19 cellular contexts compared by ENCODE assay signal in genomic region chr7:102024769-102025391, GRCh38.
DNase-seq lines count a peak whose midpoint lies in the region; ATAC-seq and TF ChIP-seq lines count a peak whose summit lies in the region.
"Had no signal": no experiment of that assay in that cellular context is flagged by ENCODE, and none has a peak within 500 bp of the region (broad histone marks: within the 10 kb centered on the region; RNA-seq: fewer than 3 reads in every experiment).

No MANE protein-coding gene starts in this region.

- no peaks in the 10 kb centered on the region for H3K9me3 ChIP-seq in colonic mucosa
- H3K9me3 ChIP-seq: thoracic aorta had no signal

- H3K36me3 ChIP-seq in colonic mucosa = no peaks in the 10 kb centered on the region
- H3K36me3 ChIP-seq: thoracic aorta had no signal

- H3K4me1 Mint-ChIP-seq in stimulated activated naive B cell treated with anti-CD40 and anti-IgM and Interleukin-4, amounts not matched to agents 10 μg/mL and 1 μg/mL and 100 μg/mL, for 72 hours = peaks cover 14 to 16% of the 10 kb centered on the region in 2 donors
- H3K4me1 Mint-ChIP-seq in immature natural killer cell = peaks cover 9 to 26% of the 10 kb centered on the region in 2 donors

- H3K4me3 Mint-ChIP-seq in stimulated activated naive B cell treated with anti-CD40 and anti-IgM and Interleukin-4, amounts not matched to agents 10 μg/mL and 1 μg/mL and 100 μg/mL, for 72 hours = no peak overlapping the region
- H3K4me3 Mint-ChIP-seq in immature natural killer cell = no peak overlapping the region
- H3K4me3 Mint-ChIP-seq: activated CD4-positive, alpha-beta memory T cell treated with anti-CD3 and anti-CD28 coated beads, Interleukin-2, amount 10 ng/mL, durations not matched to agents 7 days and 5 days; brain; HFFc6; memory B cell had no signal

- no peaks in the 10 kb centered on the region for H3K27me3 ChIP-seq in colonic mucosa

- DNase-seq in NCI-H82 (lab: John Stamatoyannopoulos, UW) = peak; percentile 52
- no peak for DNase-seq in NCI-H82 treated with DMSO at 0.1 percent for 48 hours (lab: John Stamatoyannopoulos, UW; ENCODE audit: unreplicated experiment)
- peak; percentile 56 for DNase-seq in colonic mucosa
- peak; percentile 41 to 43 for DNase-seq in left colon
- DNase-seq in stimulated activated naive B cell treated with anti-CD40 and anti-IgM and Interleukin-4, amounts not matched to agents 10 μg/mL and 1 μg/mL and 100 μg/mL, for 72 hours = no peak
- no peak for DNase-seq in kidney glomerular epithelial cell (lab: John Stamatoyannopoulos, UW)
- DNase-seq in immature natural killer cell = no peak
- DNase-seq: activated CD4-positive, alpha-beta memory T cell treated with anti-CD3 and anti-CD28 coated beads, Interleukin-2, amount 10 ng/mL, durations not matched to agents 7 days and 5 days; activated effector memory CD4-positive, alpha-beta T cell treated with anti-CD3 and anti-CD28 coated beads, Interleukin-2, amount 50 U/mL, for 16 hours; head of caudate nucleus; HFFc6; NCI-H1092 treated with DMSO at 0.1 percent for 48 hours; NCI-H226; stimulated activated CD4-positive, alpha-beta T cell treated with anti-CD3 and anti-CD28 coated beads, Interleukin-12 subunit alpha, Interleukin-12 subunit beta, amount 100 ng/mL, for 4 hours had no signal

- no peaks in the 10 kb centered on the region for H3K27me3 Mint-ChIP-seq in stimulated activated naive B cell treated with anti-CD40 and anti-IgM and Interleukin-4, amounts not matched to agents 10 μg/mL and 1 μg/mL and 100 μg/mL, for 72 hours
- H3K27me3 Mint-ChIP-seq in immature natural killer cell (ENCODE audit: low read depth in 3 of 3) = peaks cover 0 to 3% (median 1%) of the 10 kb centered on the region in 3 donors
- H3K27me3 Mint-ChIP-seq: activated CD4-positive, alpha-beta memory T cell treated with anti-CD3 and anti-CD28 coated beads, Interleukin-2, amount 10 ng/mL, durations not matched to agents 7 days and 5 days; memory B cell had no signal

- no peak for TF ChIP-seq CTCF in colonic mucosa (IDR thresholded peaks at IDR 0.05)

- ATAC-seq in left colon (peak; percentile 95), HG02970 (IDR thresholded peaks at IDR 0.05; ENCODE audit: low FRiP score, unreplicated experiment) (no peak)
- ATAC-seq in stimulated activated naive B cell treated with anti-CD40 and anti-IgM and Interleukin-4, amounts not matched to agents 10 μg/mL and 1 μg/mL and 100 μg/mL, for 72 hours (replicated peaks) = no peak

- H3K9ac ChIP-seq in colonic mucosa (ENCODE audit: low read depth in 2 of 2, low read length in 2 of 2) = no peak overlapping the region

- H3K27ac Mint-ChIP-seq in stimulated activated naive B cell treated with anti-CD40 and anti-IgM and Interleukin-4, amounts not matched to agents 10 μg/mL and 1 μg/mL and 100 μg/mL, for 72 hours = peak overlapping the region; percentile 56
- H3K27ac Mint-ChIP-seq in immature natural killer cell = no peak overlapping the region
- H3K27ac Mint-ChIP-seq: activated CD4-positive, alpha-beta memory T cell treated with anti-CD3 and anti-CD28 coated beads, Interleukin-2, amount 10 ng/mL, durations not matched to agents 7 days and 5 days; HFFc6; memory B cell had no signal

- no peaks in the 10 kb centered on the region for H3K4me1 ChIP-seq in colonic mucosa

- intact Hi-C loops in colonic mucosa (cut with DNase I) (no loop called here), left colon (cut with DNase I, micrococcal nuclease) (no loop called here)

- H3K36me3 Mint-ChIP-seq in stimulated activated naive B cell treated with anti-CD40 and anti-IgM and Interleukin-4, amounts not matched to agents 10 μg/mL and 1 μg/mL and 100 μg/mL, for 72 hours = peaks cover 13 to 22% of the 10 kb centered on the region in 2 donors
- peaks cover 0 to 8% (median 6%) of the 10 kb centered on the region in 3 donors for H3K36me3 Mint-ChIP-seq in immature natural killer cell

- no peak overlapping the region for H3K27ac ChIP-seq in colonic mucosa
- H3K27ac ChIP-seq: epithelial cell of prostate, thoracic aorta had no signal

- H3K4me3 ChIP-seq in colonic mucosa = no peak overlapping the region
- H3K4me3 ChIP-seq: thoracic aorta had no signal

- no peaks in the 10 kb centered on the region for H3K9me3 Mint-ChIP-seq in stimulated activated naive B cell treated with anti-CD40 and anti-IgM and Interleukin-4, amounts not matched to agents 10 μg/mL and 1 μg/mL and 100 μg/mL, for 72 hours
- H3K9me3 Mint-ChIP-seq in immature natural killer cell = no peaks in the 10 kb centered on the region
- H3K9me3 Mint-ChIP-seq: activated CD4-positive, alpha-beta memory T cell treated with anti-CD3 and anti-CD28 coated beads, Interleukin-2, amount 10 ng/mL, durations not matched to agents 7 days and 5 days; brain; HFFc6; memory B cell had no signal

Comparison
In these comparisons a context has a peak if more than half of its experiments do, and no peak if none do; other contexts are left out.
1. DNase-seq: peak in NCI-H82 (single experiment), colonic mucosa (single experiment) and left colon (2 of 2); none in NCI-H82 treated with DMSO at 0.1 percent for 48 hours (single experiment), stimulated activated naive B cell treated with anti-CD40 and anti-IgM and Interleukin-4, amounts not matched to agents 10 μg/mL and 1 μg/mL and 100 μg/mL, for 72 hours (single experiment), kidney glomerular epithelial cell (single experiment) and immature natural killer cell (0 of 3).